ENCODE assay signal across 8 cellular contexts in genomic region chr1:108681701-108682100, GRCh38. TPM values are rescaled to one million over a fixed set of nuclear protein-coding genes. Genes with fewer than 3 reads are reported as not detected.
"Had no signal": no experiment of that assay in that cellular context is flagged by ENCODE, and none has a peak within 500 bp of the region (broad histone marks: within the 10 kb centered on the region; RNA-seq: fewer than 3 reads in every experiment).

No MANE protein-coding gene starts in this region.

RNA-seq across cellular contexts. Expression of gene FNDC7, which starts 31.0 kb away (rescaled TPM):
- total RNA-seq: activated B cell treated with CpG ODN at 0.5 μM for 24 hours, left cardiac atrium, liver, myocyte, skeletal muscle tissue, thyroid gland, urinary bladder had no signal
- polyA plus RNA-seq: esophagus, liver, urinary bladder had no signal
